ENCODE assay signal across 36 cellular contexts in the genomic region with DNA sequence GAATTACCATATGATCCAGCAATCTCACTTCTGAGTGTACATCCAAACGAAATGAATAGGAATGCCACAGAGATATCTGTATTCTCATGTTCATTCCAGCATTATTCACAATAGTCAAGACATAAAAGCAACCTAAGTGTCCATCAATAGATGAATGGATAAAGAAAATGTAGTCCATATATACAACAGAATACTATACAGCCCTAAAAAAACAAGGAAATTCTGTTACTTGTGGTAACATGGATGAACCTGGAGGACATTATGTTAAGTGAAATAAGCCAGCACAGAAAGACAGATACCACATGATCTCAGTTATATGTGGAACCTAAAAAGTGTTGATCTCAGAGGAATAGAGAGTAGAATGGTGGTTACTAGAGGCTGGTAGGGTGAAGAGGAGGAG. TPM values are rescaled to one million over a fixed set of nuclear protein-coding genes. Genes with fewer than 3 reads are reported as not detected.
"Had no signal": no experiment of that assay in that cellular context is flagged by ENCODE, and none has a peak within 500 bp of the region (broad histone marks: within the 10 kb centered on the region; RNA-seq: fewer than 3 reads in every experiment).

No MANE protein-coding gene starts in this region.

- H3K4me3 ChIP-seq: MG63 had no signal

- H3K9me3 ChIP-seq: MG63 had no signal

- H3K27me3 ChIP-seq: MG63 had no signal

- DNase-seq: Kasumi-1, MG63, MM.1S, MV-4-11, NCI-H1048, NCI-H1092, NCI-H1092 treated with DMSO at 0.1 percent for 48 hours, NCI-H1105, NCI-H1105 treated with DMSO at 0.1 percent for 48 hours, NCI-H1417, NCI-H1417 treated with DMSO at 0.1 percent for 48 hours, NCI-H1436, NCI-H1436 treated with DMSO at 0.1 percent for 48 hours, NCI-H146, NCI-H1694, NCI-H1694 treated with DMSO at 0.1 percent for 48 hours, NCI-H187, NCI-H187 treated with DMSO at 0.1 percent for 48 hours, NCI-H1930, NCI-H2029, NCI-H2029 treated with DMSO at 0.1 percent for 48 hours, NCI-H2081, NCI-H2081 treated with DMSO at 0.1 percent for 48 hours, NCI-H2107, NCI-H2171, NCI-H2171 treated with DMSO at 0.1 percent for 48 hours, NCI-H2227 treated with DMSO at 0.1 percent for 48 hours, NCI-H226, NCI-H345, NCI-H446, NCI-H446 treated with DMSO at 0.1 percent for 48 hours, NCI-H510A, NCI-H510A treated with DMSO at 0.1 percent for 48 hours, NCI-H524, NCI-H524 treated with DMSO at 0.1 percent for 48 hours had no signal

- H3K36me3 ChIP-seq: MG63 had no signal

RNA-seq across cellular contexts. Expression of a gene that starts 26.7 kb away (rescaled TPM):
- total RNA-seq: MCF 10A had no signal
